ENCODE assay signal across 20 cellular contexts in the genomic region with DNA sequence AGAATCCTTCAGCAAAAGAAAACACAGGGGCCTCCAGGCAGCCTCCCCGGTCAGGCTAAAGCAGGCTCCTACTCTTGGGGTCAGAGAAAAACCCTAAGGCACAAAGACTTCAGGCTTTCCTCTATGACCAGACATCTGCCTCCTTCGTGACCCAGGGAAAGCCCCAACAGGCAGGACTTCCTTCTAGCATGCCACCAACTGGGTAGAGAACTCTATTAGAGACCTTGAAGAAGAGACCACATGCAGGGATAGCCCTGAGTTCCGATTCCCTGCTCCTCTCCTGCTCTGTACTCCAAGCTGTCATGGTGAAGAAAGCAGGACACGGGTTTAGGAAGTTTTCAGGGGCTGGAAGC. TPM values are rescaled to one million over a fixed set of nuclear protein-coding genes. Genes with fewer than 3 reads are reported as not detected.
"Had no signal": no experiment of that assay in that cellular context is flagged by ENCODE, and none has a peak within 500 bp of the region (broad histone marks: within the 10 kb centered on the region; RNA-seq: fewer than 3 reads in every experiment).

No MANE protein-coding gene starts in this region.

- H3K36me3 Mint-ChIP-seq: activated CD4-positive, alpha-beta memory T cell treated with anti-CD3 and anti-CD28 coated beads for 36 hours; activated naive CD8-positive, alpha-beta T cell treated with anti-CD3 and anti-CD28 coated beads, Interleukin-2, amount 10 ng/mL, durations not matched to agents 7 days and 5 days; brain had no signal

- FAIRE-seq: colon, endometrium, keratinocyte, TTC549 had no signal

- H3K9me3 Mint-ChIP-seq: activated B cell treated with CpG ODN at 0.5 μM for 24 hours; activated CD4-positive, alpha-beta memory T cell treated with anti-CD3 and anti-CD28 coated beads for 36 hours; activated naive CD8-positive, alpha-beta T cell treated with anti-CD3 and anti-CD28 coated beads, Interleukin-2, amount 10 ng/mL, durations not matched to agents 7 days and 5 days; brain; stimulated activated naive CD8-positive, alpha-beta T cell treated with anti-CD3 and anti-CD28 coated beads, Interleukin-15, Interleukin-2, amounts not matched to agents 100 ng/mL and 50 ng/mL, for 24 hours; T-helper 2 cell treated with Interferon-gamma antibody and Interleukin-4, amounts not matched to agents 5 μg/mL and 100 μg/mL, for 36 hours had no signal

- H3K27ac Mint-ChIP-seq: activated B cell treated with CpG ODN at 0.5 μM for 24 hours; activated CD4-positive, alpha-beta memory T cell treated with anti-CD3 and anti-CD28 coated beads for 36 hours; activated naive CD8-positive, alpha-beta T cell treated with anti-CD3 and anti-CD28 coated beads, Interleukin-2, amount 10 ng/mL, durations not matched to agents 7 days and 5 days; brain; stimulated activated naive CD8-positive, alpha-beta T cell treated with anti-CD3 and anti-CD28 coated beads, Interleukin-15, Interleukin-2, amounts not matched to agents 100 ng/mL and 50 ng/mL, for 24 hours; T-helper 2 cell treated with Interferon-gamma antibody and Interleukin-4, amounts not matched to agents 5 μg/mL and 100 μg/mL, for 36 hours had no signal

- ATAC-seq: left lung had no signal

- H3K4me3 Mint-ChIP-seq: activated B cell treated with CpG ODN at 0.5 μM for 24 hours; activated CD4-positive, alpha-beta memory T cell treated with anti-CD3 and anti-CD28 coated beads for 36 hours; activated naive CD8-positive, alpha-beta T cell treated with anti-CD3 and anti-CD28 coated beads, Interleukin-2, amount 10 ng/mL, durations not matched to agents 7 days and 5 days; brain; stimulated activated naive CD8-positive, alpha-beta T cell treated with anti-CD3 and anti-CD28 coated beads, Interleukin-15, Interleukin-2, amounts not matched to agents 100 ng/mL and 50 ng/mL, for 24 hours; T-helper 2 cell treated with Interferon-gamma antibody and Interleukin-4, amounts not matched to agents 5 μg/mL and 100 μg/mL, for 36 hours had no signal

- H3K27ac ChIP-seq: dorsolateral prefrontal cortex, left lung, tibial nerve had no signal

- H3K4me1 Mint-ChIP-seq: activated B cell treated with CpG ODN at 0.5 μM for 24 hours, brain had no signal

- H3K36me3 ChIP-seq: left lung, tibial nerve had no signal

- H3K4me3 ChIP-seq: dorsolateral prefrontal cortex, left lung, tibial nerve had no signal

- H3K9me3 ChIP-seq: left lung, tibial nerve had no signal

- DNase-seq: activated B cell treated with CpG ODN at 0.5 μM for 24 hours; activated CD4-positive, alpha-beta memory T cell treated with anti-CD3 and anti-CD28 coated beads for 36 hours; activated CD4-positive, alpha-beta T cell treated with anti-CD3 and anti-CD28 coated beads for 4 hours; activated naive CD4-positive, alpha-beta T cell treated with Interleukin-2 at 50 U/mL for 16 hours; activated naive CD8-positive, alpha-beta T cell treated with anti-CD3 and anti-CD28 coated beads, Interleukin-2, amount 10 ng/mL, durations not matched to agents 7 days and 5 days; central memory CD4-positive, alpha-beta T cell; foreskin melanocyte; mammary epithelial cell had no signal

- H3K4me1 ChIP-seq: left lung, tibial nerve had no signal

RNA-seq across cellular contexts. Expression of a gene that starts 1.3 kb away (rescaled TPM):
- total RNA-seq: activated B cell treated with CpG ODN at 0.5 μM for 24 hours; activated CD4-positive, alpha-beta memory T cell treated with anti-CD3 and anti-CD28 coated beads for 36 hours; activated naive CD8-positive, alpha-beta T cell treated with anti-CD3 and anti-CD28 coated beads, Interleukin-2, amount 10 ng/mL, durations not matched to agents 7 days and 5 days had no signal

RNA-seq across cellular contexts. Expression of a gene that starts 49.3 kb away (rescaled TPM):
- total RNA-seq: activated CD4-positive, alpha-beta memory T cell treated with anti-CD3 and anti-CD28 coated beads for 36 hours; activated naive CD8-positive, alpha-beta T cell treated with anti-CD3 and anti-CD28 coated beads, Interleukin-2, amount 10 ng/mL, durations not matched to agents 7 days and 5 days; left lung; mammary epithelial cell; mononuclear cell; renal cortical epithelial cell had no signal
- polyA plus RNA-seq: keratinocyte, mammary epithelial cell had no signal

RNA-seq across cellular contexts. Expression of a gene that starts 55.0 kb away (rescaled TPM):
- total RNA-seq: activated B cell treated with CpG ODN at 0.5 μM for 24 hours; activated CD4-positive, alpha-beta memory T cell treated with anti-CD3 and anti-CD28 coated beads for 36 hours; activated naive CD8-positive, alpha-beta T cell treated with anti-CD3 and anti-CD28 coated beads, Interleukin-2, amount 10 ng/mL, durations not matched to agents 7 days and 5 days; dorsolateral prefrontal cortex; mammary epithelial cell; mononuclear cell; renal cortical epithelial cell; tibial nerve had no signal
- polyA plus RNA-seq: keratinocyte, mammary epithelial cell had no signal
